Comparison of ENCODE assay signal across 14 cellular contexts in the genomic region with DNA sequence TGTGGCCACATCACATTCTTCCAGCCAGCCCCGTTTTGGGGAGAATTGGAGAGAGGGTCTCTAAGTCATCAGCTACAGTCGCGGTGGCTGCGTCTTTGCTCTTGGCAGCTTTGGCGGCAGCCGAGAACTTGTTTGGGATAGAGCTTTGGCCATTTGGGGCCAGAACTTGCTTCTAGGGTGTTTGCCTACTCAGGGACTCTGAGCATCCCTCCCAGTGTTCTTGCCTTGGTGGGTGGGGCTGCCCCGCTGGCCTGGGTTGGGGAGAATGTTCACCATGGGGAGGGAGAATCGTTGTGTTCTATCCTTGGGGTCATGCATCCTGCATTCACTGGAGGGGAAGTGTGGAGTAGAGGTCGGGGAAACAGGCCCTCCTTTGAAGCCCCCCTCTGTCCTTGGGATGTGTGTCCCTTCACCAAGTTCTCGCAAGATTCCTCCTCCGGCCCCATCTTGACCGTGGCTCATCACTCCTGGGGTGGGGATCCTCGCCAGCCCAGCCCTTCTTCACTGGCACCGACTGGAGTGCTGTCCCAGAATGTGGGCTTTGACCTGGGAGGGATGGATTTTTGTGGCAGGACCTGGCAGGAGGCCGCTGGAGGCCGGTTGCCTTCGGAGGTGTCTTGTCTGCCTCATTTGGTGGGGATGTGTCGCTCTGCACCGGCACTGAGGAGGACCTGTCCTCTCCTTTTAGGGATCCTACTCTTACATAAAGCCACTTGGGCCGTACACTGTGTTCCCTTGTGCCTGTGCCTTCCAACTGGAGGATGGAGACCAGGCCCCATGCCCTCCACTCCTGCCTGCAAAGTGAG. TPM values are rescaled to one million over a fixed set of nuclear protein-coding genes. Genes with fewer than 3 reads are reported as not detected.
DNase-seq lines count a peak whose midpoint lies in the region; ATAC-seq and TF ChIP-seq lines count a peak whose summit lies in the region.
"Had no signal": no experiment of that assay in that cellular context is flagged by ENCODE, and none has a peak within 500 bp of the region (broad histone marks: within the 10 kb centered on the region; RNA-seq: fewer than 3 reads in every experiment).

No MANE protein-coding gene starts in this region.

- H3K9ac ChIP-seq in DND-41 (ENCODE audit: low read depth, low read length), result no peak overlapping the region
- no peak overlapping the region for H3K9ac ChIP-seq in rectal smooth muscle tissue (ENCODE audit: low read length)

- no peak overlapping the region for H3K4me3 ChIP-seq in DND-41 (ENCODE audit: low read depth in 1 of 2, low read length in 2 of 2)
- no peak overlapping the region for H3K4me3 ChIP-seq in body of pancreas
- no peak overlapping the region for H3K4me3 ChIP-seq in rectal smooth muscle tissue (ENCODE audit: low read length)

- 78 to 82% methylated on average over 15 to 20 of the region's 20 CpGs for WGBS in body of pancreas, 2 donors

- ATAC-seq in DND-41 (ENCODE audit: insufficient read depth, low read depth) (no peak), body of pancreas (no peak), HG03280 (IDR thresholded peaks at IDR 0.05; ENCODE audit: unreplicated experiment) (no peak)
- ATAC-seq: esophagus mucosa had no signal

- H3K36me3 ChIP-seq in DND-41 (ENCODE audit: insufficient read depth, low read length) (no peaks in the 10 kb centered on the region), body of pancreas (replicated peaks in 1 of 2; ENCODE audit: insufficient read depth in 1 of 2, low read depth in 2 of 2) (no peaks in the 10 kb centered on the region), rectal smooth muscle tissue (ENCODE audit: control insufficient read depth, insufficient read depth, low read length) (no peaks in the 10 kb centered on the region)

- H2AFZ ChIP-seq in DND-41 (ENCODE audit: low read depth, low read length), result no peak overlapping the region

- DNase-seq in DND-41 (peak; percentile 2), body of pancreas (no peak), islet precursor cell (peak; percentile 32), NCI-H345 (lab: John Stamatoyannopoulos, UW) (no peak), NCI-H526 (lab: John Stamatoyannopoulos, UW) (no peak)
- no peak for DNase-seq in activated CD4-positive, alpha-beta T cell treated with anti-CD3 and anti-CD28 coated beads for 1 hour
- DNase-seq: activated naive CD4-positive, alpha-beta T cell; NCI-H2107; stimulated activated CD4-positive, alpha-beta T cell treated with anti-CD3 and anti-CD28 coated beads, Interleukin-4, amount 100 ng/mL, for 1 hour; stimulated activated naive CD4-positive, alpha-beta T cell; SW 1271 had no signal

- H3K4me2 ChIP-seq in DND-41 (ENCODE audit: insufficient read depth, low read length), result peak overlapping the region; percentile 24; the same call in 1 of the 2 replicates

- H4K20me1 ChIP-seq in DND-41 (ENCODE audit: insufficient read depth, low read length), result peaks cover 50% of the 10 kb centered on the region

- intact Hi-C loops in body of pancreas (cut with DNase I), result no loop called here

- no peak for TF ChIP-seq CTCF in DND-41 (IDR thresholded peaks at IDR 0.05; ENCODE audit: borderline replicate concordance, extremely low read depth, low read length, poor library complexity, severe bottlenecking)
- no peak for TF ChIP-seq CTCF in body of pancreas (IDR thresholded peaks at IDR 0.05)

- TF ChIP-seq POLR2A in body of pancreas (IDR thresholded peaks at IDR 0.05), result no peak

- peaks cover 95% of the 10 kb centered on the region for H3K79me2 ChIP-seq in DND-41 (ENCODE audit: insufficient read depth, low read length)

- no peaks in the 10 kb centered on the region for H3K27me3 ChIP-seq in DND-41 (ENCODE audit: insufficient read depth, low read length, poor library complexity)
- no peaks in the 10 kb centered on the region for H3K27me3 ChIP-seq in body of pancreas
- no peaks in the 10 kb centered on the region for H3K27me3 ChIP-seq in rectal smooth muscle tissue (ENCODE audit: control insufficient read depth, insufficient read depth, low read length)

- H3K9me3 ChIP-seq in DND-41 (ENCODE audit: insufficient read depth, low read length, severe bottlenecking) (no peaks in the 10 kb centered on the region), body of pancreas (no peaks in the 10 kb centered on the region)

- H3K4me1 ChIP-seq in DND-41 (ENCODE audit: insufficient read depth, low read length) (peaks cover 40% of the 10 kb centered on the region), body of pancreas (peaks cover 65% of the 10 kb centered on the region), rectal smooth muscle tissue (ENCODE audit: control insufficient read depth, insufficient read depth, low read length) (peaks cover 19% of the 10 kb centered on the region)

- no peak overlapping the region for H3K27ac ChIP-seq in DND-41 (ENCODE audit: low read length)
- peak overlapping the region in 3 of 4 donors; percentile 17 to 85 (median 83) for H3K27ac ChIP-seq in body of pancreas
- peak overlapping the region; percentile 57 for H3K27ac ChIP-seq in rectal smooth muscle tissue (ENCODE audit: low read depth, low read length)

RNA-seq across cellular contexts. Expression of gene PHF2, which starts 3.5 kb away (rescaled TPM):
- 10 to 100 TPM; 15.0 to 19.8 TPM for total RNA-seq in body of pancreas

Comparison
In these comparisons a context has a peak if more than half of its experiments do, and no peak if none do; other contexts are left out.
1. DNase-seq: peak in DND-41 (single experiment) and islet precursor cell (single experiment); none in body of pancreas (0 of 4), NCI-H345 (single experiment), activated CD4-positive, alpha-beta T cell treated with anti-CD3 and anti-CD28 coated beads for 1 hour (single experiment) and NCI-H526 (0 of 2).